In the genomic region with DNA sequence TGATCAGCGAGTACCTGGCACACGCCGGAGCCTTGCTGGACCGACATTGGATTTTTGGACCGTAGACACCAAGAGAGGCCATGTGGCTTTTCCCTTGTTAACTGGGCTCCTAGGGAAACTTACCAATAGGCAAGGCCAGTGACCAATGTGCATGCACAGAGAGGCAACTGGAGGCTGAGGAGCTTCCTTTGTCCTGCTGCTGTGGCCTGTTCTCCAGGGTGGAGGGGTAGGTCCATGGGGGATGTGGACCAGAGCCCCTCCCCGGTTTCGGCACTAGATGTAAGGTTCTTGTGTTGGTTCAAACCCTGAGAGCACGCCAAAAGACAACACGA, we compare ENCODE assay signal across 1 cellular context.
TF ChIP-seq lines count a peak whose summit lies in the region.

No MANE protein-coding gene starts in this region.

TF ChIP-seq in IMR-90, 13 proteins besides CTCF, POLR2A, EP300 and RAD21:
- no peak for TF ChIP-seq BHLHE40 (IDR thresholded peaks at IDR 0.05; ENCODE audit: low read depth, low read length)
- no peak for TF ChIP-seq RCOR1 (IDR thresholded peaks at IDR 0.05; ENCODE audit: insufficient replicate concordance, low read length)
- TF ChIP-seq FOS (IDR thresholded peaks at IDR 0.05; ENCODE audit: low read depth, low read length) = no peak
- TF ChIP-seq MXI1 (IDR thresholded peaks at IDR 0.05; ENCODE audit: borderline replicate concordance, low read depth, low read length) = no peak
- TF ChIP-seq RFX5 (IDR thresholded peaks at IDR 0.05; ENCODE audit: low read depth, low read length) = no peak
- TF ChIP-seq SMC3 (IDR thresholded peaks at IDR 0.05; ENCODE audit: low read depth, low read length) = no peak
- TF ChIP-seq NFE2L2 (IDR thresholded peaks at IDR 0.05; ENCODE audit: low read depth, low read length) = no peak
- TF ChIP-seq CHD1 (IDR thresholded peaks at IDR 0.05; ENCODE audit: low read depth, low read length) = no peak
- no peak for TF ChIP-seq MAFK (IDR thresholded peaks at IDR 0.05; ENCODE audit: low read depth, low read length)
- TF ChIP-seq CEBPB (IDR thresholded peaks at IDR 0.05; ENCODE audit: low read depth, low read length) = no peak
- no peak for TF ChIP-seq MAZ (IDR thresholded peaks at IDR 0.05; ENCODE audit: borderline replicate concordance, low read depth, low read length)
- no peak for TF ChIP-seq ELK1 (IDR thresholded peaks at IDR 0.05; ENCODE audit: borderline replicate concordance, low read depth, low read length)
